ENCODE assay signal across 9 cellular contexts in the genomic region with DNA sequence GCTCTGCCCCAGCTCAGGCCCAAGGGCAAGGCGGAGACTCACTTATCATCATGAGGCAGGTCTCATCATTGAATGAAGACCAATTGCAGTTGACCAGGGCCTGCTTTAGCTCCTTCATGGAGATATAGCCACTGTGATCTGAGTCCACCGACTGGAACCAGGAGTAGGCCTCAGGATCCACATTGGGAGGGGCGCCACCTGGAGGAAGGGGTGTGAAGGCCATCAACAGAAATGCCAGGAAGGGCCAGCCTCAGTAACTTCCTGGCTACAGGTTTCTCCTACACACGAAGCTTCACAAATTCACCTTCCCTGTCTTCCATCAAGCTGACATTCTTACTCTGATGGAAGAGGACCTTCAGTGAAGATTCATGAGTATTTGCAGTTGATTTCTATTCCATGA. TPM values are rescaled to one million over a fixed set of nuclear protein-coding genes. Genes with fewer than 3 reads are reported as not detected.
DNase-seq lines count a peak whose midpoint lies in the region; ATAC-seq, FAIRE-seq and TF ChIP-seq lines count a peak whose summit lies in the region.
"Had no signal": no experiment of that assay in that cellular context is flagged by ENCODE, and none has a peak within 500 bp of the region (broad histone marks: within the 10 kb centered on the region; RNA-seq: fewer than 3 reads in every experiment).

No MANE protein-coding gene starts in this region.

- H3K27me3 ChIP-seq in adipocyte (replicated peaks; ENCODE audit: control insufficient read depth, insufficient read depth, low read length) (no peaks in the 10 kb centered on the region), neural progenitor cell (no peaks in the 10 kb centered on the region)

- H3K36me3 ChIP-seq in adipocyte (ENCODE audit: control insufficient read depth, insufficient read depth, low read length, severe bottlenecking) (peaks cover 57% of the 10 kb centered on the region), neural progenitor cell (no peaks in the 10 kb centered on the region)

- no peak overlapping the region for H3K27ac ChIP-seq in neural progenitor cell

- peaks cover 4% of the 10 kb centered on the region for H3K36me3 Mint-ChIP-seq in neural progenitor cell

- no peaks in the 10 kb centered on the region for H4K20me1 ChIP-seq in neural progenitor cell (ENCODE audit: low read depth)

- no peak for ATAC-seq in GM19452 (IDR thresholded peaks at IDR 0.05; ENCODE audit: unreplicated experiment)

- H3K4me1 Mint-ChIP-seq in neural progenitor cell = no peaks in the 10 kb centered on the region

- peak; percentile 36 for DNase-seq in EH (ENCODE audit: low read depth)
- DNase-seq in HT1080 (ENCODE audit: low read depth) = peak; percentile 25
- DNase-seq in adipocyte (ENCODE audit: low read depth) = peak; percentile 32
- peak; percentile 39 for DNase-seq in neural progenitor cell (ENCODE audit: low spot score)
- DNase-seq in HTR-8/SVneo (ENCODE audit: insufficient read length, low spot score) = no peak
- no peak for DNase-seq in superior temporal gyrus (ENCODE audit: extremely low spot score)
- no peak for DNase-seq in GM19240 (ENCODE audit: insufficient read length, low spot score)

- no peak overlapping the region for H2AFZ ChIP-seq in neural progenitor cell (replicated peaks)

- H3K4me3 Mint-ChIP-seq in neural progenitor cell = no peak overlapping the region
- H3K4me3 Mint-ChIP-seq: brain had no signal

- no peak for FAIRE-seq in HTR-8/SVneo (lab: Jason Lieb, UNC)

- H3K4me3 ChIP-seq in adipocyte (ENCODE audit: low read length) (no peak overlapping the region), neural progenitor cell (no peak overlapping the region)

- peaks cover 17% of the 10 kb centered on the region for H3K79me2 ChIP-seq in neural progenitor cell (ENCODE audit: low read depth)

- H3K4me1 ChIP-seq in adipocyte (ENCODE audit: control insufficient read depth, insufficient read depth, low read length) (peaks cover 5% of the 10 kb centered on the region), neural progenitor cell (no peaks in the 10 kb centered on the region)

- no peak overlapping the region for H3K4me2 ChIP-seq in neural progenitor cell

- H3K27me3 Mint-ChIP-seq in neural progenitor cell (ENCODE audit: insufficient read depth, low read depth) = no peaks in the 10 kb centered on the region
- H3K27me3 Mint-ChIP-seq: brain had no signal

- H3K27ac Mint-ChIP-seq in neural progenitor cell = no peak overlapping the region
- H3K27ac Mint-ChIP-seq: brain had no signal

- H3K9ac ChIP-seq in adipocyte (ENCODE audit: low read length) (no peak overlapping the region), neural progenitor cell (no peak overlapping the region)

- H3F3A ChIP-seq in neural progenitor cell (ENCODE audit: low read depth) = no peaks in the 10 kb centered on the region

- peak; percentile 53 for TF ChIP-seq CTCF in neural progenitor cell (IDR thresholded peaks at IDR 0.05)

- H3K9me3 ChIP-seq in adipocyte (ENCODE audit: control insufficient read depth, low read length) (no peaks in the 10 kb centered on the region), neural progenitor cell (ENCODE audit: low read depth) (no peaks in the 10 kb centered on the region)

- no peaks in the 10 kb centered on the region for H3K9me3 Mint-ChIP-seq in neural progenitor cell
- H3K9me3 Mint-ChIP-seq: brain had no signal

RNA-seq across cellular contexts. Expression of a gene that starts 11.6 kb away (rescaled TPM):
- total RNA-seq in HT1080 (2014; rRNA removed; shearing (Covaris generic)) = 80.9 and 125 TPM in 2 replicates
- polyA plus RNA-seq in HT1080 (2015; cell fraction: cytosol; rRNA removed) = 70.5 and 73.9 TPM in 2 replicates
- 66.3 and 70.7 TPM in 2 replicates for polyA plus RNA-seq in HT1080 (2015; cell fraction: nucleus; rRNA removed)
- 30.7 and 47.7 TPM in 2 replicates for total RNA-seq in neural progenitor cell (ENCODE audit: low replicate concordance)

RNA-seq across cellular contexts. Expression of a gene that starts 15.6 kb away (rescaled TPM):
- total RNA-seq in HT1080 (2014; rRNA removed; shearing (Covaris generic)) = not detected in 2 replicates
- polyA plus RNA-seq in HT1080 (2015; cell fraction: cytosol; rRNA removed) = 0.06 and 0.07 TPM in 2 replicates
- 0.20 TPM in 1 of 2 replicates, not detected in the other for polyA plus RNA-seq in HT1080 (2015; cell fraction: nucleus; rRNA removed)
- 0.06 TPM in 1 of 2 replicates, not detected in the other for total RNA-seq in neural progenitor cell (ENCODE audit: low replicate concordance)

RNA-seq across cellular contexts. Expression of a gene that starts 56.8 kb away (rescaled TPM):
- total RNA-seq in HT1080 (2014; rRNA removed; shearing (Covaris generic)) = 14.5 and 16.0 TPM in 2 replicates
- 53.4 and 55.5 TPM in 2 replicates for polyA plus RNA-seq in HT1080 (2015; cell fraction: cytosol; rRNA removed)
- polyA plus RNA-seq in HT1080 (2015; cell fraction: nucleus; rRNA removed) = 50.8 and 58.7 TPM in 2 replicates
- not detected in 2 replicates for total RNA-seq in neural progenitor cell (ENCODE audit: low replicate concordance)

Comparison
In these comparisons a context has a peak if more than half of its experiments do, and no peak if none do; other contexts are left out.
1. DNase-seq: peak in EH (single experiment), HT1080 (single experiment), adipocyte (single experiment) and neural progenitor cell (single experiment); none in HTR-8/SVneo (single experiment), superior temporal gyrus (single experiment) and GM19240 (single experiment).
2. RNA of a gene that starts 56.8 kb away (total RNA-seq): 14.5 to 16.0 TPM in HT1080; not detected in neural progenitor cell; every median in the first group is over 10 times any median in the second.